In genomic region chr9:108634164-108634563, GRCh38 we compare ENCODE assay signal across 10 cellular contexts.
A peak's percentile ranks its signal among the peaks of the same experiment; 100 is the strongest.
DNase-seq lines count a peak whose midpoint lies in the region; FAIRE-seq and TF ChIP-seq lines count a peak whose summit lies in the region.
"Had no signal": no experiment of that assay in that cellular context is flagged by ENCODE, and none has a peak within 500 bp of the region (broad histone marks: within the 10 kb centered on the region; RNA-seq: fewer than 3 reads in every experiment).

No MANE protein-coding gene starts in this region.

- H3K27me3 ChIP-seq in bronchial epithelial cell (ENCODE audit: control insufficient read depth, insufficient read depth, low read length) (no peaks in the 10 kb centered on the region), small intestine (ENCODE audit: control insufficient read depth in 2 of 2, insufficient read depth in 2 of 2, low read length in 2 of 2) (peaks cover 0 to 2% of the 10 kb centered on the region in 2 donors)
- H3K27me3 ChIP-seq: upper lobe of left lung had no signal

- 7 to 47% (median 18%) methylated on average over 4 of the region's 4 CpGs for WGBS in small intestine, 3 donors

- H3K9me3 ChIP-seq in small intestine (ENCODE audit: control insufficient read depth, low read depth), result no peaks in the 10 kb centered on the region
- H3K9me3 ChIP-seq: upper lobe of left lung had no signal

- no peak overlapping the region for H3K4me3 ChIP-seq in bronchial epithelial cell (ENCODE audit: low read depth, low read length)
- no peak overlapping the region for H3K4me3 ChIP-seq in small intestine (ENCODE audit: low read depth in 1 of 2, low read length in 2 of 2)
- H3K4me3 ChIP-seq: upper lobe of left lung had no signal

- no peak overlapping the region for H3K27ac ChIP-seq in small intestine (ENCODE audit: low read depth in 1 of 2, low read length in 1 of 2)
- H3K27ac ChIP-seq: upper lobe of left lung had no signal

- TF ChIP-seq CTCF in bronchial epithelial cell (IDR thresholded peaks at IDR 0.05; ENCODE audit: insufficient read depth, low read length, severe bottlenecking), result no peak

- DNase-seq in NCI-H1092 treated with DMSO at 0.1 percent for 48 hours (lab: John Stamatoyannopoulos, UW) (peak; percentile 20), NCI-H1092 (lab: John Stamatoyannopoulos, UW) (no peak), NCI-H2196 treated with DMSO at 0.1 percent for 48 hours (lab: John Stamatoyannopoulos, UW; ENCODE audit: unreplicated experiment) (peak; percentile 19), bronchial epithelial cell (ENCODE audit: low read depth) (peak; percentile 94), small intestine (peak; percentile 56), hypothalamus (lab: John Stamatoyannopoulos, UW) (no peak), T-helper 1 cell (no peak)
- no peak for DNase-seq in stimulated activated CD4-positive, alpha-beta T cell treated with anti-CD3 and anti-CD28 coated beads, Interleukin-15, amount 100 ng/mL, for 24 hours
- DNase-seq: ACHN had no signal

- FAIRE-seq in bronchial epithelial cell (lab: Jason Lieb, UNC), result peak; percentile 95
- FAIRE-seq in small intestine (lab: Jason Lieb, UNC), result no peak

- H3K36me3 ChIP-seq in bronchial epithelial cell (ENCODE audit: control insufficient read depth, insufficient read depth, low read length) (no peaks in the 10 kb centered on the region), small intestine (ENCODE audit: control insufficient read depth in 2 of 2, insufficient read depth in 2 of 2, low read length in 2 of 2) (no peaks in the 10 kb centered on the region)
- H3K36me3 ChIP-seq: upper lobe of left lung had no signal

- no peaks in the 10 kb centered on the region for H3K4me1 ChIP-seq in small intestine (ENCODE audit: control insufficient read depth in 2 of 2, insufficient read depth in 1 of 2, low read depth in 1 of 2, low read length in 1 of 2)
- H3K4me1 ChIP-seq: upper lobe of left lung had no signal

Comparison
In these comparisons a context has a peak if more than half of its experiments do, and no peak if none do; other contexts are left out.
1. DNase-seq: peak in NCI-H1092 treated with DMSO at 0.1 percent for 48 hours (single experiment), NCI-H2196 treated with DMSO at 0.1 percent for 48 hours (single experiment), bronchial epithelial cell (single experiment) and small intestine (single experiment); none in NCI-H1092 (single experiment), hypothalamus (0 of 51), stimulated activated CD4-positive, alpha-beta T cell treated with anti-CD3 and anti-CD28 coated beads, Interleukin-15, amount 100 ng/mL, for 24 hours (single experiment) and T-helper 1 cell (0 of 5).